16 cellular contexts compared by ENCODE assay signal in genomic region chr7:20111821-20112542, GRCh38.
A peak's percentile ranks its signal among the peaks of the same experiment; 100 is the strongest.
DNase-seq lines count a peak whose midpoint lies in the region; ATAC-seq and TF ChIP-seq lines count a peak whose summit lies in the region.
"Had no signal": no experiment of that assay in that cellular context is flagged by ENCODE, and none has a peak within 500 bp of the region (broad histone marks: within the 10 kb centered on the region; RNA-seq: fewer than 3 reads in every experiment).

No MANE protein-coding gene starts in this region.

- ATAC-seq in activated naive CD8-positive, alpha-beta T cell treated with anti-CD3 and anti-CD28 coated beads, Interleukin-2, amount 50 U/mL, for 24 hours, result no peak
- ATAC-seq in activated CD8-positive, alpha-beta T cell treated with anti-CD3 and anti-CD28 coated beads, Interleukin-2, amount 10 ng/mL, durations not matched to agents 7 days and 5 days, result peak; percentile 39
- ATAC-seq in mucosa of descending colon (peak; percentile 76), GM18873 (IDR thresholded peaks at IDR 0.05; ENCODE audit: low FRiP score, unreplicated experiment) (no peak)
- ATAC-seq: CD8-positive, alpha-beta T cell had no signal

- intact Hi-C loops in mucosa of descending colon (cut with DNase I, micrococcal nuclease), result no loop called here

- POLR2A ChIA-PET in activated CD8-positive, alpha-beta T cell treated with anti-CD3 and anti-CD28 coated beads, Interleukin-2, amount 10 ng/mL, durations not matched to agents 7 days and 5 days (lab: Charles Lee), result no interaction called here

- no peaks in the 10 kb centered on the region for H3K9me3 ChIP-seq in mucosa of descending colon
- H3K9me3 ChIP-seq: BLaER1 treated with 17β-estradiol and CSF1 and Interleukin-3, amounts not matched to agents 10 nM and 100 nM had no signal

- H3K4me3 ChIP-seq in mucosa of descending colon, result no peak overlapping the region
- H3K4me3 ChIP-seq: BLaER1 treated with 17β-estradiol and CSF1 and Interleukin-3, amounts not matched to agents 10 nM and 100 nM had no signal

- TF ChIP-seq CTCF in mucosa of descending colon (IDR thresholded peaks at IDR 0.05), result no peak

- peaks cover 27% of the 10 kb centered on the region for H3K4me1 Mint-ChIP-seq in activated naive CD8-positive, alpha-beta T cell treated with anti-CD3 and anti-CD28 coated beads for 36 hours
- H3K4me1 Mint-ChIP-seq in activated naive CD8-positive, alpha-beta T cell treated with anti-CD3 and anti-CD28 coated beads, Interleukin-2, amount 50 U/mL, for 24 hours, result peaks cover 20% of the 10 kb centered on the region
- peaks cover 31% of the 10 kb centered on the region for H3K4me1 Mint-ChIP-seq in activated CD8-positive, alpha-beta T cell treated with anti-CD3 and anti-CD28 coated beads, Interleukin-2, amount 10 ng/mL, durations not matched to agents 7 days and 5 days (ENCODE audit: low read depth)

- H3K36me3 ChIP-seq in mucosa of descending colon (ENCODE audit: low read depth), result no peaks in the 10 kb centered on the region
- H3K36me3 ChIP-seq: BLaER1 treated with 17β-estradiol and CSF1 and Interleukin-3, amounts not matched to agents 10 nM and 100 nM had no signal

- no peak for DNase-seq in activated naive CD8-positive, alpha-beta T cell treated with anti-CD3 and anti-CD28 coated beads for 36 hours
- DNase-seq in activated naive CD8-positive, alpha-beta T cell treated with anti-CD3 and anti-CD28 coated beads, Interleukin-2, amount 50 U/mL, for 24 hours, result no peak
- no peak for DNase-seq in activated CD8-positive, alpha-beta T cell treated with anti-CD3 and anti-CD28 coated beads, Interleukin-2, amount 10 ng/mL, durations not matched to agents 7 days and 5 days
- DNase-seq in mucosa of descending colon (no peak), UCSD-AML1 (lab: John Stamatoyannopoulos, UW; ENCODE audit: unreplicated experiment) (no peak)
- DNase-seq in stimulated activated CD8-positive, alpha-beta memory T cell treated with anti-CD3 and anti-CD28 coated beads, Interleukin-4, amount 100 ng/mL, for 48 hours, result no peak
- DNase-seq: CD8-positive, alpha-beta T cell; HCEC 1CT; NCI-H1417 treated with DMSO at 0.1 percent for 48 hours; NCI-H187 treated with DMSO at 0.1 percent for 48 hours; NCI-H510A treated with DMSO at 0.1 percent for 48 hours; NCI-H774; OCI-M1; SIG-M5 had no signal

- H3K27ac Mint-ChIP-seq in activated naive CD8-positive, alpha-beta T cell treated with anti-CD3 and anti-CD28 coated beads for 36 hours, result peak overlapping the region; percentile 34
- H3K27ac Mint-ChIP-seq in activated naive CD8-positive, alpha-beta T cell treated with anti-CD3 and anti-CD28 coated beads, Interleukin-2, amount 50 U/mL, for 24 hours, result no peak overlapping the region
- no peak overlapping the region for H3K27ac Mint-ChIP-seq in activated CD8-positive, alpha-beta T cell treated with anti-CD3 and anti-CD28 coated beads, Interleukin-2, amount 10 ng/mL, durations not matched to agents 7 days and 5 days
- H3K27ac Mint-ChIP-seq: CD8-positive, alpha-beta T cell had no signal

- no peak overlapping the region for H3K4me3 Mint-ChIP-seq in activated naive CD8-positive, alpha-beta T cell treated with anti-CD3 and anti-CD28 coated beads for 36 hours
- no peak overlapping the region for H3K4me3 Mint-ChIP-seq in activated naive CD8-positive, alpha-beta T cell treated with anti-CD3 and anti-CD28 coated beads, Interleukin-2, amount 50 U/mL, for 24 hours
- H3K4me3 Mint-ChIP-seq in activated CD8-positive, alpha-beta T cell treated with anti-CD3 and anti-CD28 coated beads, Interleukin-2, amount 10 ng/mL, durations not matched to agents 7 days and 5 days, result no peak overlapping the region
- H3K4me3 Mint-ChIP-seq: CD8-positive, alpha-beta T cell had no signal

- peaks cover 1% of the 10 kb centered on the region for H3K9me3 Mint-ChIP-seq in activated naive CD8-positive, alpha-beta T cell treated with anti-CD3 and anti-CD28 coated beads for 36 hours
- H3K9me3 Mint-ChIP-seq in activated naive CD8-positive, alpha-beta T cell treated with anti-CD3 and anti-CD28 coated beads, Interleukin-2, amount 50 U/mL, for 24 hours, result no peaks in the 10 kb centered on the region
- no peaks in the 10 kb centered on the region for H3K9me3 Mint-ChIP-seq in activated CD8-positive, alpha-beta T cell treated with anti-CD3 and anti-CD28 coated beads, Interleukin-2, amount 10 ng/mL, durations not matched to agents 7 days and 5 days (ENCODE audit: insufficient read depth)
- H3K9me3 Mint-ChIP-seq: CD8-positive, alpha-beta T cell had no signal

- CTCF ChIA-PET in activated CD8-positive, alpha-beta T cell treated with anti-CD3 and anti-CD28 coated beads, Interleukin-2, amount 10 ng/mL, durations not matched to agents 7 days and 5 days (lab: Charles Lee), result no interaction called here

- no peaks in the 10 kb centered on the region for H3K36me3 Mint-ChIP-seq in activated naive CD8-positive, alpha-beta T cell treated with anti-CD3 and anti-CD28 coated beads for 36 hours
- H3K36me3 Mint-ChIP-seq in activated naive CD8-positive, alpha-beta T cell treated with anti-CD3 and anti-CD28 coated beads, Interleukin-2, amount 50 U/mL, for 24 hours (ENCODE audit: low read depth), result no peaks in the 10 kb centered on the region
- H3K36me3 Mint-ChIP-seq in activated CD8-positive, alpha-beta T cell treated with anti-CD3 and anti-CD28 coated beads, Interleukin-2, amount 10 ng/mL, durations not matched to agents 7 days and 5 days (ENCODE audit: low read depth), result no peaks in the 10 kb centered on the region
- H3K36me3 Mint-ChIP-seq: CD8-positive, alpha-beta T cell had no signal

- peaks cover 3% of the 10 kb centered on the region for H3K27me3 Mint-ChIP-seq in activated naive CD8-positive, alpha-beta T cell treated with anti-CD3 and anti-CD28 coated beads for 36 hours
- no peaks in the 10 kb centered on the region for H3K27me3 Mint-ChIP-seq in activated naive CD8-positive, alpha-beta T cell treated with anti-CD3 and anti-CD28 coated beads, Interleukin-2, amount 50 U/mL, for 24 hours
- peaks cover 9% of the 10 kb centered on the region for H3K27me3 Mint-ChIP-seq in activated CD8-positive, alpha-beta T cell treated with anti-CD3 and anti-CD28 coated beads, Interleukin-2, amount 10 ng/mL, durations not matched to agents 7 days and 5 days (ENCODE audit: low read depth)

- peaks cover 6% of the 10 kb centered on the region for H3K4me1 ChIP-seq in mucosa of descending colon (ENCODE audit: low read depth)

Comparison
In these comparisons a context has a peak if more than half of its experiments do, and no peak if none do; other contexts are left out.
1. ATAC-seq: peak in activated CD8-positive, alpha-beta T cell treated with anti-CD3 and anti-CD28 coated beads, Interleukin-2, amount 10 ng/mL, durations not matched to agents 7 days and 5 days (single experiment) and mucosa of descending colon (single experiment); none in activated naive CD8-positive, alpha-beta T cell treated with anti-CD3 and anti-CD28 coated beads, Interleukin-2, amount 50 U/mL, for 24 hours (single experiment) and GM18873 (single experiment).